8 cellular contexts compared by ENCODE assay signal in genomic region chr9:76658510-76659231, GRCh38.
DNase-seq lines count a peak whose midpoint lies in the region; ATAC-seq and TF ChIP-seq lines count a peak whose summit lies in the region.

No MANE protein-coding gene starts in this region.

- no peak overlapping the region for H3K4me3 ChIP-seq in fibroblast of pulmonary artery (replicated peaks; ENCODE audit: low read depth, low read length)

- DNase-seq in DMS153 (lab: John Stamatoyannopoulos, UW) (peak; percentile 29), DMS153 treated with DMSO at 0.1 percent for 48 hours (lab: John Stamatoyannopoulos, UW; ENCODE audit: unreplicated experiment) (no peak), HT1080 (ENCODE audit: low read depth) (peak; percentile 47), SK-N-DZ (ENCODE audit: low spot score) (peak; percentile 12), fibroblast of pulmonary artery (ENCODE audit: low read depth) (peak; percentile 86), pulmonary artery endothelial cell (ENCODE audit: low read depth, low spot score) (peak; percentile 22), inferior parietal cortex (ENCODE audit: extremely low spot score) (no peak)

- peak; percentile 76 for TF ChIP-seq CTCF in fibroblast of pulmonary artery (IDR thresholded peaks at IDR 0.05; ENCODE audit: low read length, missing control alignments)

- peak; percentile 89 for ATAC-seq in GM21515 (IDR thresholded peaks at IDR 0.05; ENCODE audit: unreplicated experiment)

Comparison
In these comparisons a context has a peak if more than half of its experiments do, and no peak if none do; other contexts are left out.
1. DNase-seq: peak in DMS153 (single experiment), HT1080 (single experiment), SK-N-DZ (single experiment), fibroblast of pulmonary artery (single experiment) and pulmonary artery endothelial cell (single experiment); none in DMS153 treated with DMSO at 0.1 percent for 48 hours (single experiment) and inferior parietal cortex (single experiment).